23 cellular contexts compared by ENCODE assay signal in genomic region chr4:95068401-95068800, GRCh38.
"Had no signal": no experiment of that assay in that cellular context is flagged by ENCODE, and none has a peak within 500 bp of the region (broad histone marks: within the 10 kb centered on the region; RNA-seq: fewer than 3 reads in every experiment).

No MANE protein-coding gene starts in this region.

- H3K27ac ChIP-seq: SK-N-MC had no signal

- H3K4me1 Mint-ChIP-seq: activated B cell treated with CpG ODN at 0.5 μM for 24 hours; activated CD4-positive, alpha-beta T cell treated with anti-CD3 and anti-CD28 coated beads, Interleukin-2, amount 10 ng/mL, durations not matched to agents 24 days and 14 days; activated CD8-positive, alpha-beta memory T cell treated with anti-CD3 and anti-CD28 coated beads, Interleukin-2, amount 10 ng/mL, durations not matched to agents 7 days and 5 days; T-cell had no signal

- H3K4me3 ChIP-seq: SK-N-MC had no signal

- DNase-seq: activated B cell treated with CpG ODN at 0.5 μM for 24 hours; activated CD4-positive, alpha-beta T cell treated with anti-CD3 and anti-CD28 coated beads for 1 hour; activated CD4-positive, alpha-beta T cell treated with anti-CD3 and anti-CD28 coated beads, Interleukin-2, amount 10 ng/mL, durations not matched to agents 24 days and 14 days; activated CD4-positive, alpha-beta T cell treated with anti-CD3 and anti-CD28 coated beads, Interleukin-2, amount 50 U/mL, for 48 hours; activated CD8-positive, alpha-beta memory T cell treated with anti-CD3 and anti-CD28 coated beads, Interleukin-2, amount 10 ng/mL, durations not matched to agents 7 days and 5 days; activated effector memory CD4-positive, alpha-beta T cell treated with anti-CD3 and anti-CD28 coated beads, Interleukin-2, amount 50 U/mL, for 16 hours; activated naive CD4-positive, alpha-beta T cell treated with Interleukin-2 at 50 U/mL for 16 hours; activated T-cell treated with anti-CD3 and anti-CD28 coated beads, Interleukin-2, amount 50 U/mL, for 4 hours; caudate nucleus; Karpas-422; NCI-H1048; NCI-H1417; NCI-H1930; NCI-H2171 treated with DMSO at 0.1 percent for 48 hours; NCI-H226; NCI-H526; NCI-H774; SIG-M5; T-cell; T1000 had no signal

- FAIRE-seq: TTC549 had no signal

- H3K4me3 Mint-ChIP-seq: activated B cell treated with CpG ODN at 0.5 μM for 24 hours; activated CD4-positive, alpha-beta T cell treated with anti-CD3 and anti-CD28 coated beads, Interleukin-2, amount 10 ng/mL, durations not matched to agents 24 days and 14 days; activated CD8-positive, alpha-beta memory T cell treated with anti-CD3 and anti-CD28 coated beads, Interleukin-2, amount 10 ng/mL, durations not matched to agents 7 days and 5 days; activated naive CD8-positive, alpha-beta T cell; activated T-cell treated with anti-CD3 and anti-CD28 coated beads, Interleukin-2, amount 50 U/mL, for 4 hours; T-cell had no signal

- H3K36me3 Mint-ChIP-seq: activated CD8-positive, alpha-beta memory T cell treated with anti-CD3 and anti-CD28 coated beads, Interleukin-2, amount 10 ng/mL, durations not matched to agents 7 days and 5 days; activated naive CD8-positive, alpha-beta T cell; T-cell had no signal

- H3K27ac Mint-ChIP-seq: activated B cell treated with CpG ODN at 0.5 μM for 24 hours; activated CD4-positive, alpha-beta T cell treated with anti-CD3 and anti-CD28 coated beads, Interleukin-2, amount 10 ng/mL, durations not matched to agents 24 days and 14 days; activated CD8-positive, alpha-beta memory T cell treated with anti-CD3 and anti-CD28 coated beads, Interleukin-2, amount 10 ng/mL, durations not matched to agents 7 days and 5 days; activated naive CD8-positive, alpha-beta T cell; T-cell had no signal

- H3K27me3 Mint-ChIP-seq: activated B cell treated with CpG ODN at 0.5 μM for 24 hours; activated CD4-positive, alpha-beta T cell treated with anti-CD3 and anti-CD28 coated beads, Interleukin-2, amount 10 ng/mL, durations not matched to agents 24 days and 14 days; activated CD8-positive, alpha-beta memory T cell treated with anti-CD3 and anti-CD28 coated beads, Interleukin-2, amount 10 ng/mL, durations not matched to agents 7 days and 5 days; activated naive CD8-positive, alpha-beta T cell had no signal

- ATAC-seq: activated CD8-positive, alpha-beta memory T cell treated with anti-CD3 and anti-CD28 coated beads, Interleukin-2, amount 10 ng/mL, durations not matched to agents 7 days and 5 days; activated T-cell treated with anti-CD3 and anti-CD28 coated beads, Interleukin-2, amount 50 U/mL, for 4 hours; T-cell had no signal

- H3K9me3 Mint-ChIP-seq: activated B cell treated with CpG ODN at 0.5 μM for 24 hours; activated CD4-positive, alpha-beta T cell treated with anti-CD3 and anti-CD28 coated beads, Interleukin-2, amount 10 ng/mL, durations not matched to agents 24 days and 14 days; activated T-cell treated with anti-CD3 and anti-CD28 coated beads, Interleukin-2, amount 50 U/mL, for 4 hours; T-cell had no signal
